25 cellular contexts compared by ENCODE assay signal in the genomic region with DNA sequence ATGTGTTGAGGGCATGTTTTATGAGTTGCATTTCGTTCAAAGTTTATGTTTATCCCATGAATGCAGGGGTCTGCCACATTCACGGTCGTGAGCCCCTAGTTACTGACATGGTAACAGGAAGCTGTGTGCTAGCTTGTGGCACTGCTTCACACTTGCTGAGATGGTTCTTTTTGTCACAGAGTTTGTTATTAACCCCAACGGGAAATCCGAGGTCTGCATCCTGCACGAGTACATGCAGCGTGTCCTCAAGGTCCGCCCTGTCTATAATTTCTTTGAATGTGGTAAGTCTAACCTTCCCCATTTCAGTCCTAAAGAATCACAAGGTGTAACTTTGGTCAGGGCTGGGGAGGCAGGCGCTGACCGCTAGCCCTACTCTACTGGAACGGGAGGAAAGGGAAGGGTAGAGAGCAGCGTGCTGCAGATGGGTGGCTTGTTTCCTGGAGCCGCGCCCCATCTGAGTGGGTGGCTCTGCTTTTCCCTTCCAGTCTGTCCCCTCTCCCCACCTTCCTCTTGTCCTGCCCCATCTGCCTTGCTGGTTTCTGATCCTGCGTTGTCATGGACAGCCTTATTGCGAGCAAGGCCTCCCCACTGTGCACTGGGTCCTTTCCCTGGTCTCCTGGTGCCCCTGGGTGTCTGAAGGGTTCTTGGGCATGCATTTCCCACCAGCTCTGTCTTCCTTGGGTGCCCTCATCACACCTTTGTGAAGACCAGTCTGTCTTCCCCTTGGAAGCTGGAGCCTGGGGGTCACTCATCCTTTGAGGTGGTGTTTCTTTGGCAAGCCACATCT. TPM values are rescaled to one million over a fixed set of nuclear protein-coding genes. Genes with fewer than 3 reads are reported as not detected.
A peak's percentile ranks its signal among the peaks of the same experiment; 100 is the strongest.
DNase-seq lines count a peak whose midpoint lies in the region; ATAC-seq, FAIRE-seq and TF ChIP-seq lines count a peak whose summit lies in the region.
"Had no signal": no experiment of that assay in that cellular context is flagged by ENCODE, and none has a peak within 500 bp of the region (broad histone marks: within the 10 kb centered on the region; RNA-seq: fewer than 3 reads in every experiment).

No MANE protein-coding gene starts in this region.

- no peak for ATAC-seq in left ventricle myocardium superior
- no peak for ATAC-seq in heart right ventricle
- ATAC-seq in activated naive CD8-positive, alpha-beta T cell treated with anti-CD3 and anti-CD28 coated beads, Interleukin-2, amount 10 ng/mL, durations not matched to agents 7 days and 5 days (ENCODE audit: low read depth), result peak; percentile 54
- ATAC-seq in lower lobe of right lung, result no peak
- ATAC-seq in GM19395 (IDR thresholded peaks at IDR 0.05; ENCODE audit: unreplicated experiment), result no peak
- ATAC-seq: left cardiac atrium; stimulated activated naive B cell treated with anti-CD40 and anti-IgM and Interleukin-4, amounts not matched to agents 10 μg/mL and 1 μg/mL and 100 μg/mL, for 72 hours; WTC11 had no signal

- H3K4me3 ChIP-seq in heart right ventricle, result no peak overlapping the region
- H3K4me3 ChIP-seq in lower lobe of right lung, result no peak overlapping the region
- H3K4me3 ChIP-seq: GM23248, thoracic aorta, vagina had no signal

- H3K4me1 ChIP-seq in heart right ventricle, result peaks cover 0 to 12% (median 0%) of the 10 kb centered on the region in 9 donors
- no peaks in the 10 kb centered on the region for H3K4me1 ChIP-seq in lower lobe of right lung
- H3K4me1 ChIP-seq: vagina had no signal

- H3K4me1 Mint-ChIP-seq in activated naive CD8-positive, alpha-beta T cell treated with anti-CD3 and anti-CD28 coated beads, Interleukin-2, amount 10 ng/mL, durations not matched to agents 7 days and 5 days, result peaks cover 26% of the 10 kb centered on the region
- H3K4me1 Mint-ChIP-seq: WTC11 had no signal

- no peak for TF ChIP-seq CTCF in heart right ventricle (IDR thresholded peaks at IDR 0.05)
- no peak for TF ChIP-seq CTCF in lower lobe of right lung (IDR thresholded peaks at IDR 0.05)

- DNase-seq in left ventricle myocardium superior, result peak; percentile 13
- DNase-seq in heart right ventricle, result no peak
- no peak for DNase-seq in activated naive CD8-positive, alpha-beta T cell treated with anti-CD3 and anti-CD28 coated beads, Interleukin-2, amount 10 ng/mL, durations not matched to agents 7 days and 5 days
- DNase-seq in lower lobe of right lung, result peak; percentile 29
- DNase-seq in NCI-H1930 (lab: John Stamatoyannopoulos, UW), result no peak
- DNase-seq in frontal cortex (ENCODE audit: low spot score in 2 of 2), result no peak
- DNase-seq: activated naive CD4-positive, alpha-beta T cell; activated T-cell treated with anti-CD3 and anti-CD28 coated beads, Interleukin-2, amount 50 U/mL, for 1 hour; GM23248; head of caudate nucleus; IMR-90; left cardiac atrium; mesenchymal stem cell; NCI-H1092 treated with DMSO at 0.1 percent for 48 hours; NCI-H2081; NCI-H446 treated with DMSO at 0.1 percent for 48 hours; SHP77 treated with DMSO at 0.1 percent for 48 hours; stimulated activated CD4-positive, alpha-beta T cell treated with anti-CD3 and anti-CD28 coated beads, Interleukin-4, amount 100 ng/mL, for 1 hour; stimulated activated naive B cell treated with anti-CD40 and anti-IgM and Interleukin-4, amounts not matched to agents 10 μg/mL and 1 μg/mL and 100 μg/mL, for 72 hours had no signal

- H3K36me3 ChIP-seq in heart right ventricle, result peaks cover 4 to 100% (median 88%) of the 10 kb centered on the region in 9 donors
- H3K36me3 ChIP-seq in lower lobe of right lung, result peaks cover 100% of the 10 kb centered on the region

- H3K27me3 ChIP-seq in heart right ventricle (no peaks in the 10 kb centered on the region), lower lobe of right lung (ENCODE audit: low read depth) (no peaks in the 10 kb centered on the region)
- H3K27me3 ChIP-seq: vagina had no signal

- H3K9me3 ChIP-seq in heart right ventricle, result peaks cover 0 to 8% (median 2%) of the 10 kb centered on the region in 11 donors
- no peaks in the 10 kb centered on the region for H3K9me3 ChIP-seq in lower lobe of right lung
- H3K9me3 ChIP-seq: thoracic aorta, vagina had no signal

- H3K4me3 Mint-ChIP-seq in activated naive CD8-positive, alpha-beta T cell treated with anti-CD3 and anti-CD28 coated beads, Interleukin-2, amount 10 ng/mL, durations not matched to agents 7 days and 5 days, result peak overlapping the region; percentile 37
- H3K4me3 Mint-ChIP-seq: stimulated activated naive B cell treated with anti-CD40 and anti-IgM and Interleukin-4, amounts not matched to agents 10 μg/mL and 1 μg/mL and 100 μg/mL, for 72 hours; WTC11 had no signal

- peak overlapping the region in 1 of 10 donors; percentile 47 for H3K27ac ChIP-seq in heart right ventricle
- H3K27ac ChIP-seq in lower lobe of right lung, result no peak overlapping the region
- H3K27ac ChIP-seq: C4-2B, GM23248, thoracic aorta, vagina had no signal

- H3K9me3 Mint-ChIP-seq in activated naive CD8-positive, alpha-beta T cell treated with anti-CD3 and anti-CD28 coated beads, Interleukin-2, amount 10 ng/mL, durations not matched to agents 7 days and 5 days, result peaks cover 3% of the 10 kb centered on the region
- H3K9me3 Mint-ChIP-seq: WTC11 had no signal

- peaks cover 59% of the 10 kb centered on the region for H3K36me3 Mint-ChIP-seq in activated naive CD8-positive, alpha-beta T cell treated with anti-CD3 and anti-CD28 coated beads, Interleukin-2, amount 10 ng/mL, durations not matched to agents 7 days and 5 days

- H3K27ac Mint-ChIP-seq in activated naive CD8-positive, alpha-beta T cell treated with anti-CD3 and anti-CD28 coated beads, Interleukin-2, amount 10 ng/mL, durations not matched to agents 7 days and 5 days, result peak overlapping the region; percentile 81
- H3K27ac Mint-ChIP-seq: WTC11 had no signal

- H3K27me3 Mint-ChIP-seq in activated naive CD8-positive, alpha-beta T cell treated with anti-CD3 and anti-CD28 coated beads, Interleukin-2, amount 10 ng/mL, durations not matched to agents 7 days and 5 days, result no peaks in the 10 kb centered on the region
- H3K27me3 Mint-ChIP-seq: stimulated activated naive B cell treated with anti-CD40 and anti-IgM and Interleukin-4, amounts not matched to agents 10 μg/mL and 1 μg/mL and 100 μg/mL, for 72 hours had no signal

- intact Hi-C loops in left ventricle myocardium superior (cut with micrococcal nuclease), result no loop called here
- intact Hi-C loops in heart right ventricle (cut with DNase I), result loop anchor here in 1 of 10 donors (5.0 kb wide), 1 partner anchor 65 kb away; no protein-coding TSS in a partner anchor
- intact Hi-C loops in lower lobe of right lung (cut with DNase I), result no loop called here

- no peak for FAIRE-seq in frontal cortex (lab: Jason Lieb, UNC)
- FAIRE-seq: astrocyte had no signal

- POLR2A ChIA-PET in activated naive CD8-positive, alpha-beta T cell treated with anti-CD3 and anti-CD28 coated beads, Interleukin-2, amount 10 ng/mL, durations not matched to agents 7 days and 5 days (lab: Charles Lee), result interaction anchor here (0.6 to 2.2 kb wide), 3 partner anchors 9 to 25 kb away, joined by 3 to 9 read pairs (median 3); a partner anchor contains a TSS

- 94 to 95% methylated on average over 16 of the region's 16 CpGs for WGBS in heart right ventricle, 2 donors

RNA-seq across cellular contexts. Expression of a gene that starts 11.8 kb away (rescaled TPM):
- total RNA-seq in left ventricle myocardium superior (17.7 TPM), heart right ventricle (10 to 100 TPM; 11.4 to 20.0 (median 14.0) TPM), lower lobe of right lung (29.5 TPM), frontal cortex (42.8 TPM)
- polyA plus RNA-seq in heart right ventricle, result 10 to 100 TPM in 1 of 2 donors, 1 to 10 TPM in 1; 8.3 to 26.3 TPM
- 10 to 100 TPM; 54.3 to 54.5 TPM for total RNA-seq in activated naive CD8-positive, alpha-beta T cell treated with anti-CD3 and anti-CD28 coated beads, Interleukin-2, amount 10 ng/mL, durations not matched to agents 7 days and 5 days

RNA-seq across cellular contexts. Expression of a gene that starts 24.0 kb away (rescaled TPM):
- total RNA-seq in left ventricle myocardium superior, result 36.6 TPM
- total RNA-seq in heart right ventricle, result 10 to 100 TPM; 31.8 to 55.8 (median 38.1) TPM
- polyA plus RNA-seq in heart right ventricle, result 10 to 100 TPM; 39.4 to 71.7 TPM
- 100 to 1,000 TPM; 190 to 203 TPM for total RNA-seq in activated naive CD8-positive, alpha-beta T cell treated with anti-CD3 and anti-CD28 coated beads, Interleukin-2, amount 10 ng/mL, durations not matched to agents 7 days and 5 days
- total RNA-seq in lower lobe of right lung, result 58.3 TPM
- total RNA-seq in frontal cortex, result 182 TPM

RNA-seq across cellular contexts. Expression of a gene that starts 25.1 kb away (rescaled TPM):
- 28.5 TPM for total RNA-seq in left ventricle myocardium superior
- 10 to 100 TPM; 18.4 to 29.6 (median 25.8) TPM for total RNA-seq in heart right ventricle
- 10 to 100 TPM; 24.6 to 58.2 TPM for polyA plus RNA-seq in heart right ventricle
- 100 to 1,000 TPM; 107 to 118 TPM for total RNA-seq in activated naive CD8-positive, alpha-beta T cell treated with anti-CD3 and anti-CD28 coated beads, Interleukin-2, amount 10 ng/mL, durations not matched to agents 7 days and 5 days
- total RNA-seq in lower lobe of right lung, result 70.4 TPM
- 28.9 TPM for total RNA-seq in frontal cortex

RNA-seq across cellular contexts. Expression of a gene that starts 39.7 kb away (rescaled TPM):
- total RNA-seq in left ventricle myocardium superior (51.6 TPM), heart right ventricle (10 to 100 TPM; 32.5 to 51.7 (median 37.5) TPM), lower lobe of right lung (77.2 TPM), frontal cortex (2.9 TPM)
- 10 to 100 TPM; 23.2 to 39.4 TPM for polyA plus RNA-seq in heart right ventricle
- total RNA-seq in activated naive CD8-positive, alpha-beta T cell treated with anti-CD3 and anti-CD28 coated beads, Interleukin-2, amount 10 ng/mL, durations not matched to agents 7 days and 5 days, result 10 to 100 TPM; 64.1 to 66.9 TPM

RNA-seq across cellular contexts. Expression of a gene that starts 59.0 kb away (rescaled TPM):
- total RNA-seq in left ventricle myocardium superior, result 0.27 TPM
- 1 to 10 TPM in 1 of 10 donors, under 1 TPM in 6, not detected in 3; 0.15 to 1.1 (median 0.50) TPM for total RNA-seq in heart right ventricle
- polyA plus RNA-seq in heart right ventricle, result 1 to 10 TPM in 1 of 2 donors, under 1 TPM in 1; 0.51 to 2.3 TPM
- total RNA-seq in activated naive CD8-positive, alpha-beta T cell treated with anti-CD3 and anti-CD28 coated beads, Interleukin-2, amount 10 ng/mL, durations not matched to agents 7 days and 5 days, result under 1 TPM in 1 of 2 experiments, not detected in 1; 0.51 TPM
- total RNA-seq in lower lobe of right lung, result 0.77 TPM
- 0.82 TPM for total RNA-seq in frontal cortex
- total RNA-seq: astrocyte, IMR-90, thoracic aorta, vagina, WTC11 had no signal

Comparison
In these comparisons a context has a peak if more than half of its experiments do, and no peak if none do; other contexts are left out.
1. DNase-seq: peak in left ventricle myocardium superior (single experiment) and lower lobe of right lung (single experiment); none in heart right ventricle (0 of 2), activated naive CD8-positive, alpha-beta T cell treated with anti-CD3 and anti-CD28 coated beads, Interleukin-2, amount 10 ng/mL, durations not matched to agents 7 days and 5 days (single experiment), NCI-H1930 (0 of 2) and frontal cortex (0 of 2).